Comparison of ENCODE assay signal across 1 cellular context in the genomic region with DNA sequence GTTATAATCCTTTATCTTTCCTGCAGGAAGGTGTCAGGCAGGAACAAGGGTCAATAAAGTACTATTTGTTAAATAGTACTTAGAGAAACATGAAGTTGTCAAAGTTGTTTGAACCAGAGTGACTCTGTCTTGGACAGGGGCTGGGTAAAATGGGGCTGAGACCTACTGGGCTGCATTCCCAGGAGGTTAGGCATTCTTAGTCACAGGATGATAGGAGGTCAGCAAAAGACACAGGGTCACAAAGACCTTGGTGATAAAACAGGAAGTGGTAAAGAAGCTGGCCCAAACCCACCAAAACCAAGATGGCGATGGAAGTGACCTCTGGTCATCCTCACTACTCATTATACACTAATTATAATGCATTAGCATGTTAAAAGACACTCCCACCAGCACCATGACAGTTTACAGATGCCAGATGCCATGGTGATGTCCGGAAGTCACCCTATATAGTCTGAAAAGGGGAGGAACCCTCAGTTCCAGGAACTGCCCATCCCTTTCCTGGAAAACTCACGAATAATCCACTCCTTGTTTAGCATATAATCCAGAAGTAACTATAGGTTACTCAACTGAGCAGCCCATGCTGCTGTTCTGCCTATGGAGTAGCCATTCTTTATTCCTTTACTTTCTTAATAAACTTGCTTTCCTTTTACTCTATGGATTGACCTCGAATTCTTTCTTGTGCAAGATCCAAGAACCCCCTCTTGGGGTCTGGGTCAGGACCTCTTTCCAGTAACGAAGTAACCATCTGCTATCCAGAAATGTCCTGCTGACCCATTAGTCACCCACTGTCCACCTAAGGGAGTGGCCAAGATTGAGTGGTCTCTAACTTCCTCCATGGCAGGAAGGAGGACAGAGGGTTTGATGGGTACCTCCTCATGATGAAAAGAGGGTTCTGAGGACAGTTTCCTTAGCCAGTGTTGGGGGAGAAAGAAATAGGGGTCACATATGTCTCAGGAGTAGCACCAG.
TF ChIP-seq lines count a peak whose summit lies in the region.

No MANE protein-coding gene starts in this region.

TF ChIP-seq in K562, 482 proteins besides CTCF, POLR2A, EP300 and RAD21 (continued from another document and continues in another):
- no peak for TF ChIP-seq YY1 (IDR thresholded peaks at IDR 0.05; ENCODE audit: borderline replicate concordance in 1 of 3, control insufficient read depth in 1 of 3, extremely low read depth in 1 of 3, insufficient read depth in 3 of 3, insufficient read length in 1 of 3, insufficient replicate concordance in 2 of 3, low read depth in 1 of 3, low read length in 2 of 3)
- peak; percentile 29; the same call in 1 of the 2 replicates for TF ChIP-seq ATF7 (IDR thresholded peaks at IDR 0.05)
- no peak for TF ChIP-seq TEAD4 (IDR thresholded peaks at IDR 0.05; ENCODE audit: low read length)
- TF ChIP-seq TEAD4 (CRISPR knock-in tag; IDR thresholded peaks at IDR 0.05; ENCODE audit: borderline replicate concordance): no peak
- TF ChIP-seq, protein P1, sequence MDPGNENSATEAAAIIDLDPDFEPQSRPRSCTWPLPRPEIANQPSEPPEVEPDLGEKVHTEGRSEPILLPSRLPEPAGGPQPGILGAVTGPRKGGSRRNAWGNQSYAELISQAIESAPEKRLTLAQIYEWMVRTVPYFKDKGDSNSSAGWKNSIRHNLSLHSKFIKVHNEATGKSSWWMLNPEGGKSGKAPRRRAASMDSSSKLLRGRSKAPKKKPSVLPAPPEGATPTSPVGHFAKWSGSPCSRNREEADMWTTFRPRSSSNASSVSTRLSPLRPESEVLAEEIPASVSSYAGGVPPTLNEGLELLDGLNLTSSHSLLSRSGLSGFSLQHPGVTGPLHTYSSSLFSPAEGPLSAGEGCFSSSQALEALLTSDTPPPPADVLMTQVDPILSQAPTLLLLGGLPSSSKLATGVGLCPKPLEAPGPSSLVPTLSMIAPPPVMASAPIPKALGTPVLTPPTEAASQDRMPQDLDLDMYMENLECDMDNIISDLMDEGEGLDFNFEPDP (CRISPR knock-in tag; IDR thresholded peaks at IDR 0.05): no peak
- TF ChIP-seq PCBP2 (IDR thresholded peaks at IDR 0.05; ENCODE audit: low read depth, low read length, poor library complexity, severe bottlenecking): no peak
- no peak for TF ChIP-seq XRCC4 (IDR thresholded peaks at IDR 0.05; ENCODE audit: extremely low read depth, insufficient read depth, insufficient read length)
- peak; percentile 83 for TF ChIP-seq SPI1 (IDR thresholded peaks at IDR 0.05; ENCODE audit: borderline replicate concordance, low read depth, low read length)
- TF ChIP-seq ZNF274 (IDR thresholded peaks at IDR 0.05; ENCODE audit: borderline replicate concordance, low read depth, low read length): no peak
- peak; percentile 84 for TF ChIP-seq FOSL1 (tag; conservative IDR thresholded peaks at IDR 0.05)
- TF ChIP-seq NR2C1 (IDR thresholded peaks at IDR 0.05): 0 out of 2 replicates have a peak, but pooled peaks have one; percentile 21
- TF ChIP-seq NR2C1 (tag; IDR thresholded peaks at IDR 0.05): peak; percentile 85
- no peak for TF ChIP-seq POLR2AphosphoS2 (IDR thresholded peaks at IDR 0.05; ENCODE audit: low read length)
- TF ChIP-seq ZNF232 (CRISPR knock-in tag; IDR thresholded peaks at IDR 0.05): no peak
- TF ChIP-seq, protein P2, sequence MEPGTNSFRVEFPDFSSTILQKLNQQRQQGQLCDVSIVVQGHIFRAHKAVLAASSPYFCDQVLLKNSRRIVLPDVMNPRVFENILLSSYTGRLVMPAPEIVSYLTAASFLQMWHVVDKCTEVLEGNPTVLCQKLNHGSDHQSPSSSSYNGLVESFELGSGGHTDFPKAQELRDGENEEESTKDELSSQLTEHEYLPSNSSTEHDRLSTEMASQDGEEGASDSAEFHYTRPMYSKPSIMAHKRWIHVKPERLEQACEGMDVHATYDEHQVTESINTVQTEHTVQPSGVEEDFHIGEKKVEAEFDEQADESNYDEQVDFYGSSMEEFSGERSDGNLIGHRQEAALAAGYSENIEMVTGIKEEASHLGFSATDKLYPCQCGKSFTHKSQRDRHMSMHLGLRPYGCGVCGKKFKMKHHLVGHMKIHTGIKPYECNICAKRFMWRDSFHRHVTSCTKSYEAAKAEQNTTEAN (CRISPR knock-in tag; IDR thresholded peaks at IDR 0.05): no peak
- TF ChIP-seq, protein P3, sequence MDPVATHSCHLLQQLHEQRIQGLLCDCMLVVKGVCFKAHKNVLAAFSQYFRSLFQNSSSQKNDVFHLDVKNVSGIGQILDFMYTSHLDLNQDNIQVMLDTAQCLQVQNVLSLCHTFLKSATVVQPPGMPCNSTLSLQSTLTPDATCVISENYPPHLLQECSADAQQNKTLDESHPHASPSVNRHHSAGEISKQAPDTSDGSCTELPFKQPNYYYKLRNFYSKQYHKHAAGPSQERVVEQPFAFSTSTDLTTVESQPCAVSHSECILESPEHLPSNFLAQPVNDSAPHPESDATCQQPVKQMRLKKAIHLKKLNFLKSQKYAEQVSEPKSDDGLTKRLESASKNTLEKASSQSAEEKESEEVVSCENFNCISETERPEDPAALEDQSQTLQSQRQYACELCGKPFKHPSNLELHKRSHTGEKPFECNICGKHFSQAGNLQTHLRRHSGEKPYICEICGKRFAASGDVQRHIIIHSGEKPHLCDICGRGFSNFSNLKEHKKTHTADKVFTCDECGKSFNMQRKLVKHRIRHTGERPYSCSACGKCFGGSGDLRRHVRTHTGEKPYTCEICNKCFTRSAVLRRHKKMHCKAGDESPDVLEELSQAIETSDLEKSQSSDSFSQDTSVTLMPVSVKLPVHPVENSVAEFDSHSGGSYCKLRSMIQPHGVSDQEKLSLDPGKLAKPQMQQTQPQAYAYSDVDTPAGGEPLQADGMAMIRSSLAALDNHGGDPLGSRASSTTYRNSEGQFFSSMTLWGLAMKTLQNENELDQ (CRISPR knock-in tag; IDR thresholded peaks at IDR 0.05; ENCODE audit: borderline replicate concordance): no peak
- TF ChIP-seq, protein P4, sequence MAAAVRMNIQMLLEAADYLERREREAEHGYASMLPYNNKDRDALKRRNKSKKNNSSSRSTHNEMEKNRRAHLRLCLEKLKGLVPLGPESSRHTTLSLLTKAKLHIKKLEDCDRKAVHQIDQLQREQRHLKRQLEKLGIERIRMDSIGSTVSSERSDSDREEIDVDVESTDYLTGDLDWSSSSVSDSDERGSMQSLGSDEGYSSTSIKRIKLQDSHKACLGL (CRISPR knock-in tag; IDR thresholded peaks at IDR 0.05; ENCODE audit: borderline replicate concordance, poor library complexity, severe bottlenecking): no peak
- no peak for TF ChIP-seq MTA1 (IDR thresholded peaks at IDR 0.05; ENCODE audit: borderline replicate concordance)
- TF ChIP-seq FOXK1 (CRISPR knock-in tag; IDR thresholded peaks at IDR 0.05; ENCODE audit: borderline replicate concordance): no peak
- TF ChIP-seq, protein P5, sequence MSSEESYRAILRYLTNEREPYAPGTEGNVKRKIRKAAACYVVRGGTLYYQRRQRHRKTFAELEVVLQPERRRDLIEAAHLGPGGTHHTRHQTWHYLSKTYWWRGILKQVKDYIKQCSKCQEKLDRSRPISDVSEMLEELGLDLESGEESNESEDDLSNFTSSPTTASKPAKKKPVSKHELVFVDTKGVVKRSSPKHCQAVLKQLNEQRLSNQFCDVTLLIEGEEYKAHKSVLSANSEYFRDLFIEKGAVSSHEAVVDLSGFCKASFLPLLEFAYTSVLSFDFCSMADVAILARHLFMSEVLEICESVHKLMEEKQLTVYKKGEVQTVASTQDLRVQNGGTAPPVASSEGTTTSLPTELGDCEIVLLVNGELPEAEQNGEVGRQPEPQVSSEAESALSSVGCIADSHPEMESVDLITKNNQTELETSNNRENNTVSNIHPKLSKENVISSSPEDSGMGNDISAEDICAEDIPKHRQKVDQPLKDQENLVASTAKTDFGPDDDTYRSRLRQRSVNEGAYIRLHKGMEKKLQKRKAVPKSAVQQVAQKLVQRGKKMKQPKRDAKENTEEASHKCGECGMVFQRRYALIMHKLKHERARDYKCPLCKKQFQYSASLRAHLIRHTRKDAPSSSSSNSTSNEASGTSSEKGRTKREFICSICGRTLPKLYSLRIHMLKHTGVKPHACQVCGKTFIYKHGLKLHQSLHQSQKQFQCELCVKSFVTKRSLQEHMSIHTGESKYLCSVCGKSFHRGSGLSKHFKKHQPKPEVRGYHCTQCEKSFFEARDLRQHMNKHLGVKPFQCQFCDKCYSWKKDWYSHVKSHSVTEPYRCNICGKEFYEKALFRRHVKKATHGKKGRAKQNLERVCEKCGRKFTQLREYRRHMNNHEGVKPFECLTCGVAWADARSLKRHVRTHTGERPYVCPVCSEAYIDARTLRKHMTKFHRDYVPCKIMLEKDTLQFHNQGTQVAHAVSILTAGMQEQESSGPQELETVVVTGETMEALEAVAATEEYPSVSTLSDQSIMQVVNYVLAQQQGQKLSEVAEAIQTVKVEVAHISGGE (CRISPR knock-in tag; IDR thresholded peaks at IDR 0.05): peak in 1 of 3 experiments; percentile 57; a peak in 1 of 6 replicates
- TF ChIP-seq, protein P6, sequence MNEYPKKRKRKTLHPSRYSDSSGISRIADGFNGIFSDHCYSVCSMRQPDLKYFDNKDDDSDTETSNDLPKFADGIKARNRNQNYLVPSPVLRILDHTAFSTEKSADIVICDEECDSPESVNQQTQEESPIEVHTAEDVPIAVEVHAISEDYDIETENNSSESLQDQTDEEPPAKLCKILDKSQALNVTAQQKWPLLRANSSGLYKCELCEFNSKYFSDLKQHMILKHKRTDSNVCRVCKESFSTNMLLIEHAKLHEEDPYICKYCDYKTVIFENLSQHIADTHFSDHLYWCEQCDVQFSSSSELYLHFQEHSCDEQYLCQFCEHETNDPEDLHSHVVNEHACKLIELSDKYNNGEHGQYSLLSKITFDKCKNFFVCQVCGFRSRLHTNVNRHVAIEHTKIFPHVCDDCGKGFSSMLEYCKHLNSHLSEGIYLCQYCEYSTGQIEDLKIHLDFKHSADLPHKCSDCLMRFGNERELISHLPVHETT (CRISPR knock-in tag; conservative IDR thresholded peaks at IDR 0.05 in 1 of 2, IDR thresholded peaks at IDR 0.05 in 1 of 2): peak in 1 of 2 experiments; percentile 87; a peak in 2 of 4 replicates
- no peak for TF ChIP-seq ZNF134 (CRISPR knock-in tag; conservative IDR thresholded peaks at IDR 0.05)
- TF ChIP-seq, protein P7, sequence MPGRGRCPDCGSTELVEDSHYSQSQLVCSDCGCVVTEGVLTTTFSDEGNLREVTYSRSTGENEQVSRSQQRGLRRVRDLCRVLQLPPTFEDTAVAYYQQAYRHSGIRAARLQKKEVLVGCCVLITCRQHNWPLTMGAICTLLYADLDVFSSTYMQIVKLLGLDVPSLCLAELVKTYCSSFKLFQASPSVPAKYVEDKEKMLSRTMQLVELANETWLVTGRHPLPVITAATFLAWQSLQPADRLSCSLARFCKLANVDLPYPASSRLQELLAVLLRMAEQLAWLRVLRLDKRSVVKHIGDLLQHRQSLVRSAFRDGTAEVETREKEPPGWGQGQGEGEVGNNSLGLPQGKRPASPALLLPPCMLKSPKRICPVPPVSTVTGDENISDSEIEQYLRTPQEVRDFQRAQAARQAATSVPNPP (IDR thresholded peaks at IDR 0.05; ENCODE audit: borderline replicate concordance, insufficient read depth, insufficient read length): no peak
- TF ChIP-seq, protein P8, sequence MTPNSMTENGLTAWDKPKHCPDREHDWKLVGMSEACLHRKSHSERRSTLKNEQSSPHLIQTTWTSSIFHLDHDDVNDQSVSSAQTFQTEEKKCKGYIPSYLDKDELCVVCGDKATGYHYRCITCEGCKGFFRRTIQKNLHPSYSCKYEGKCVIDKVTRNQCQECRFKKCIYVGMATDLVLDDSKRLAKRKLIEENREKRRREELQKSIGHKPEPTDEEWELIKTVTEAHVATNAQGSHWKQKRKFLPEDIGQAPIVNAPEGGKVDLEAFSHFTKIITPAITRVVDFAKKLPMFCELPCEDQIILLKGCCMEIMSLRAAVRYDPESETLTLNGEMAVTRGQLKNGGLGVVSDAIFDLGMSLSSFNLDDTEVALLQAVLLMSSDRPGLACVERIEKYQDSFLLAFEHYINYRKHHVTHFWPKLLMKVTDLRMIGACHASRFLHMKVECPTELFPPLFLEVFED (CRISPR knock-in tag; conservative IDR thresholded peaks at IDR 0.05): 0 out of 2 replicates have a peak, but pooled peaks have one; percentile 58
- no peak for TF ChIP-seq CBX1 (IDR thresholded peaks at IDR 0.05; ENCODE audit: low read depth)
- TF ChIP-seq TBL1XR1 (IDR thresholded peaks at IDR 0.05; ENCODE audit: low read length in 2 of 2): no peak
- TF ChIP-seq NR2C2 (CRISPR knock-in tag; IDR thresholded peaks at IDR 0.05): no peak
- peak; percentile 92 for TF ChIP-seq NR2C2 (tag; IDR thresholded peaks at IDR 0.05)
- TF ChIP-seq, protein P9, sequence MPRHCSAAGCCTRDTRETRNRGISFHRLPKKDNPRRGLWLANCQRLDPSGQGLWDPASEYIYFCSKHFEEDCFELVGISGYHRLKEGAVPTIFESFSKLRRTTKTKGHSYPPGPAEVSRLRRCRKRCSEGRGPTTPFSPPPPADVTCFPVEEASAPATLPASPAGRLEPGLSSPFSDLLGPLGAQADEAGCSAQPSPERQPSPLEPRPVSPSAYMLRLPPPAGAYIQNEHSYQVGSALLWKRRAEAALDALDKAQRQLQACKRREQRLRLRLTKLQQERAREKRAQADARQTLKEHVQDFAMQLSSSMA (CRISPR knock-in tag; IDR thresholded peaks at IDR 0.05): no peak
- no peak for TF ChIP-seq MCM7 (IDR thresholded peaks at IDR 0.05)
- TF ChIP-seq TCF7 (IDR thresholded peaks at IDR 0.05; ENCODE audit: borderline replicate concordance): no peak
- TF ChIP-seq ZNF707 (CRISPR knock-in tag; conservative IDR thresholded peaks at IDR 0.05): no peak
- TF ChIP-seq NONO (IDR thresholded peaks at IDR 0.05; ENCODE audit: low read depth in 2 of 2, low read length in 1 of 2): no peak
- TF ChIP-seq ZNF311 (CRISPR knock-in tag; IDR thresholded peaks at IDR 0.05): no peak
- TF ChIP-seq CEBPB (tag; IDR thresholded peaks at IDR 0.05): 0 out of 2 replicates have a peak, but pooled peaks have one; percentile 10
- no peak for TF ChIP-seq STAG1 (CRISPR knock-in tag; IDR thresholded peaks at IDR 0.05; ENCODE audit: borderline replicate concordance)
- TF ChIP-seq ZNF282 (CRISPR knock-in tag; IDR thresholded peaks at IDR 0.05): no peak
- no peak for TF ChIP-seq SMC3 (conservative IDR thresholded peaks at IDR 0.05; ENCODE audit: insufficient read depth, low read depth, low read length)
- no peak for TF ChIP-seq ZNF3 (CRISPR knock-in tag; IDR thresholded peaks at IDR 0.05)
- TF ChIP-seq, protein P10, sequence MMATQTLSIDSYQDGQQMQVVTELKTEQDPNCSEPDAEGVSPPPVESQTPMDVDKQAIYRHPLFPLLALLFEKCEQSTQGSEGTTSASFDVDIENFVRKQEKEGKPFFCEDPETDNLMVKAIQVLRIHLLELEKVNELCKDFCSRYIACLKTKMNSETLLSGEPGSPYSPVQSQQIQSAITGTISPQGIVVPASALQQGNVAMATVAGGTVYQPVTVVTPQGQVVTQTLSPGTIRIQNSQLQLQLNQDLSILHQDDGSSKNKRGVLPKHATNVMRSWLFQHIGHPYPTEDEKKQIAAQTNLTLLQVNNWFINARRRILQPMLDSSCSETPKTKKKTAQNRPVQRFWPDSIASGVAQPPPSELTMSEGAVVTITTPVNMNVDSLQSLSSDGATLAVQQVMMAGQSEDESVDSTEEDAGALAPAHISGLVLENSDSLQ (IDR thresholded peaks at IDR 0.05): peak; percentile 45; the same call in 1 of the 2 replicates
- no peak for TF ChIP-seq ZNF778 (CRISPR knock-in tag; IDR thresholded peaks at IDR 0.05)
- no peak for TF ChIP-seq FOXK2 (conservative IDR thresholded peaks at IDR 0.05 in 1 of 2, IDR thresholded peaks at IDR 0.05 in 1 of 2; ENCODE audit: low read depth in 2 of 2)
- no peak for TF ChIP-seq SIN3B (IDR thresholded peaks at IDR 0.05; ENCODE audit: low read depth)
- no peak for TF ChIP-seq POLR3G (IDR thresholded peaks at IDR 0.05; ENCODE audit: extremely low read depth, insufficient read length, insufficient replicate concordance)
- TF ChIP-seq RBM15 (IDR thresholded peaks at IDR 0.05; ENCODE audit: insufficient read depth, low read length): no peak
- TF ChIP-seq ZNF197 (CRISPR knock-in tag; IDR thresholded peaks at IDR 0.05; ENCODE audit: low read depth): 0 out of 2 replicates have a peak, but pooled peaks have one; percentile 15
